ENCODE assay signal across 9 cellular contexts in genomic region chr1:92980732-92981647, GRCh38. TPM values are rescaled to one million over a fixed set of nuclear protein-coding genes. Genes with fewer than 3 reads are reported as not detected.
DNase-seq lines count a peak whose midpoint lies in the region; ATAC-seq and TF ChIP-seq lines count a peak whose summit lies in the region.
"Had no signal": no experiment of that assay in that cellular context is flagged by ENCODE, and none has a peak within 500 bp of the region (broad histone marks: within the 10 kb centered on the region; RNA-seq: fewer than 3 reads in every experiment).

No MANE protein-coding gene starts in this region.

- peaks cover 3% of the 10 kb centered on the region for H3K36me3 Mint-ChIP-seq in CD8-positive, alpha-beta T cell

- no peaks in the 10 kb centered on the region for H3K36me3 ChIP-seq in CD8-positive, alpha-beta T cell (ENCODE audit: insufficient read depth, low read length)

- H3K27me3 ChIP-seq in CD8-positive, alpha-beta T cell (ENCODE audit: insufficient read depth, low read length): no peaks in the 10 kb centered on the region

- POLR2A ChIA-PET in CD8-positive, alpha-beta T cell (lab: Charles Lee): interaction anchor here (0.6 to 3.2 kb wide), 9 partner anchors 9 to 199 kb away, joined by 3 to 72 read pairs (median 5); partner anchors contain the start of genes DIPK1A and TMED5

- CTCF ChIA-PET in CD8-positive, alpha-beta T cell (lab: Charles Lee): interaction anchor here (0.7 to 3.4 kb wide), 10 partner anchors 9 to 122 kb away, joined by 3 to 32 read pairs (median 6); partner anchors contain the start of gene DIPK1A

- DNase-seq in CD8-positive, alpha-beta T cell: peak; percentile 20 to 82 (median 42)
- DNase-seq in MV-4-11 (lab: John Stamatoyannopoulos, UW) (peak; percentile 64), NCI-H1092 (lab: John Stamatoyannopoulos, UW) (no peak), NCI-H446 (lab: John Stamatoyannopoulos, UW) (no peak)
- DNase-seq in effector CD8-positive, alpha-beta T cell (lab: John Stamatoyannopoulos, UW): peak; percentile 15
- DNase-seq: KBM-7 had no signal

- peak; percentile 93 for ATAC-seq in CD8-positive, alpha-beta T cell
- ATAC-seq in GM21423 (IDR thresholded peaks at IDR 0.05; ENCODE audit: unreplicated experiment) (peak; percentile 58), GM18519 (IDR thresholded peaks at IDR 0.05; ENCODE audit: low FRiP score, unreplicated experiment) (no peak), GM18868 (IDR thresholded peaks at IDR 0.05; ENCODE audit: unreplicated experiment) (no peak)

- no peak for TF ChIP-seq CTCF in CD8-positive, alpha-beta T cell (IDR thresholded peaks at IDR 0.05)

- no peaks in the 10 kb centered on the region for H3K9me3 Mint-ChIP-seq in CD8-positive, alpha-beta T cell

- peak overlapping the region; percentile 96 for H3K27ac Mint-ChIP-seq in CD8-positive, alpha-beta T cell

- peaks cover 23% of the 10 kb centered on the region for H3K4me1 ChIP-seq in CD8-positive, alpha-beta T cell (ENCODE audit: insufficient read depth, low read length)

- H3K9me3 ChIP-seq in CD8-positive, alpha-beta T cell (ENCODE audit: low read length): no peaks in the 10 kb centered on the region

- peak overlapping the region; percentile 72 for H3K27ac ChIP-seq in CD8-positive, alpha-beta T cell (ENCODE audit: low read depth, low read length)

- peak overlapping the region; percentile 66 for H3K4me3 Mint-ChIP-seq in CD8-positive, alpha-beta T cell

- peak overlapping the region; percentile 12 for H3K4me3 ChIP-seq in CD8-positive, alpha-beta T cell (ENCODE audit: low read depth, low read length)

- intact Hi-C loops in CD8-positive, alpha-beta T cell (cut with DNase I, micrococcal nuclease): loop anchor here (1.0 to 10.0 kb wide), 6 partner anchors 13 to 496 kb away; partner anchors contain the start of genes CCDC18 (in 1 of the 2), DIPK1A (in 1 of the 2), GFI1 (in 1 of the 2) and TMED5 (in 1 of the 2)

- peaks cover 25% of the 10 kb centered on the region for H3K4me1 Mint-ChIP-seq in CD8-positive, alpha-beta T cell (ENCODE audit: low read depth)

- H3K27me3 Mint-ChIP-seq in CD8-positive, alpha-beta T cell (ENCODE audit: low read depth): no peaks in the 10 kb centered on the region

RNA-seq across cellular contexts. Expression of gene DIPK1A, which starts 19.7 kb away (rescaled TPM):
- 1 to 10 TPM; 3.6 to 3.7 TPM for total RNA-seq in CD8-positive, alpha-beta T cell

Comparison
In these comparisons a context has a peak if more than half of its experiments do, and no peak if none do; other contexts are left out.
1. ATAC-seq: peak in CD8-positive, alpha-beta T cell (single experiment) and GM21423 (single experiment); none in GM18519 (single experiment) and GM18868 (single experiment).
2. DNase-seq: peak in CD8-positive, alpha-beta T cell (7 of 7), MV-4-11 (single experiment) and effector CD8-positive, alpha-beta T cell (single experiment); none in NCI-H1092 (single experiment) and NCI-H446 (0 of 2).